Comparison of ENCODE assay signal across 27 cellular contexts in genomic region chr1:114554577-114554976, GRCh38.
"Had no signal": no experiment of that assay in that cellular context is flagged by ENCODE, and none has a peak within 500 bp of the region (broad histone marks: within the 10 kb centered on the region; RNA-seq: fewer than 3 reads in every experiment).

No MANE protein-coding gene starts in this region.

- H3K27me3 ChIP-seq: cardiac muscle cell, hepatocyte, left lung, neutrophil, ovary, stomach, suprapubic skin, tibial nerve, vagina had no signal

- H3K9me3 ChIP-seq: left lung, neutrophil, ovary, prostate gland, stomach, suprapubic skin, tibial nerve, vagina had no signal

- ATAC-seq: activated naive CD8-positive, alpha-beta T cell treated with anti-CD3 and anti-CD28 coated beads, Interleukin-2, amount 50 U/mL, for 24 hours; activated T-cell treated with anti-CD3 and anti-CD28 coated beads, Interleukin-2, amount 50 U/mL, for 72 hours; left lung; right cardiac atrium; stimulated activated effector memory CD8-positive, alpha-beta T cell treated with anti-CD3 and anti-CD28 coated beads, Interleukin-12 subunit alpha, Interleukin-12 subunit beta, amount 100 ng/mL, for 72 hours; T-helper 17 cell had no signal

- H3K27ac ChIP-seq: cardiac muscle cell, hepatocyte, left lung, neutrophil, ovary, prostate gland, stomach, suprapubic skin, tibial nerve, vagina had no signal

- H3K4me3 ChIP-seq: cardiac muscle cell, hepatocyte, left lung, ovary, prostate gland, stomach, suprapubic skin, tibial nerve, vagina had no signal

- DNase-seq: activated CD4-positive, alpha-beta memory T cell treated with anti-CD3 and anti-CD28 coated beads for 36 hours; activated CD4-positive, alpha-beta T cell treated with anti-CD3 and anti-CD28 coated beads for 48 hours; activated CD4-positive, CD25-positive, alpha-beta regulatory T cell; activated gamma-delta T cell; activated naive CD4-positive, alpha-beta T cell treated with anti-CD3 and anti-CD28 coated beads, Interleukin-2, amount 50 U/mL, for 16 hours; activated naive CD8-positive, alpha-beta T cell treated with anti-CD3 and anti-CD28 coated beads, Interleukin-2, amount 50 U/mL, for 24 hours; activated T-cell treated with anti-CD3 and anti-CD28 coated beads, Interleukin-2, amount 50 U/mL, for 72 hours; effector CD4-positive, alpha-beta T cell; erythroblast; foreskin melanocyte; immature natural killer cell; kidney glomerular epithelial cell; left lung; ovary; right cardiac atrium; stimulated activated CD4-positive, alpha-beta T cell treated with anti-CD3 and anti-CD28 coated beads, Interleukin-1b, Interleukin-23, amount 100 ng/mL, for 48 hours; stomach; T-helper 17 cell had no signal

- FAIRE-seq: endometrium had no signal

- H3K36me3 ChIP-seq: cardiac muscle cell, left lung, neutrophil, ovary, prostate gland, stomach, suprapubic skin, tibial nerve, vagina had no signal

- H3K4me2 ChIP-seq: hepatocyte had no signal

- H2AFZ ChIP-seq: hepatocyte had no signal

- H3K79me2 ChIP-seq: hepatocyte had no signal

- H3K4me1 ChIP-seq: left lung, prostate gland, stomach, suprapubic skin, tibial nerve, vagina had no signal
